Comparison of ENCODE assay signal across 14 cellular contexts in the genomic region with DNA sequence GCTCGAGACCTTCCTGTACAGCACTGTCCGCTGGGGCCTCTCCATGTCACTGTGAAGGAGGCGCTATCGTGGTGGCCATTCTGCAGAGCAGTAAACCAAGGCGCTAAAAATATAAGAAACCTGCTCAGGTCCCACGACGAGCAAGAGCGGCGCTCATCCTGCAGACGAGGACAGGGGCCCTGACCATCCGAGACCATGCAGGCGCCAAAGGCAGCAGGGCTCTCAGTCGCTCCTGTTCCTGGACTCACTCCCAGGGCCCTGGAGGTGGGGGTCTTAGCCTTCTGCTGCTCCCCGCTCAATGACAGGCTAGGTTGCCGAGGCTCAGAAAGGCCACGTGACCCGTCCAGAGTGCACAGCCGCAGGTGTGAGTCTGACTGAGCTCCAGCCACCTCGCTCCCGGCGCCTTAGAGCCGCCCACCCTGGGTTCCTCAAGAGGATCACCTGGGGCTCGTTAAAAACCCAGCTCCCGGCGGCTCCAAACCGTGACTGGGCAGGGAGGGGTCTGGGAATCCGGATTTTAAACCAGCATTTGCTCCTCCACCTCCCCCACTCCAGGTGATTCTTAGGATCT. TPM values are rescaled to one million over a fixed set of nuclear protein-coding genes. Genes with fewer than 3 reads are reported as not detected.
DNase-seq lines count a peak whose midpoint lies in the region; ATAC-seq, FAIRE-seq and TF ChIP-seq lines count a peak whose summit lies in the region.
"Had no signal": no experiment of that assay in that cellular context is flagged by ENCODE, and none has a peak within 500 bp of the region (broad histone marks: within the 10 kb centered on the region; RNA-seq: fewer than 3 reads in every experiment).

No MANE protein-coding gene starts in this region.

- H3K36me3 ChIP-seq in duodenal mucosa (ENCODE audit: control insufficient read depth in 1 of 2, insufficient read depth in 2 of 2, low read length in 2 of 2) (no peaks in the 10 kb centered on the region), mucosa of descending colon (ENCODE audit: low read depth) (no peaks in the 10 kb centered on the region)
- H3K36me3 ChIP-seq: BLaER1, MG63 had no signal

- H3K9ac ChIP-seq in duodenal mucosa (ENCODE audit: low read depth in 1 of 2, low read length in 2 of 2) = peak overlapping the region; percentile 70 to 80
- H3K9ac ChIP-seq: BLaER1 had no signal

- TF ChIP-seq EP300 in A549 (IDR thresholded peaks at IDR 0.05) = no peak

- H3K4me1 ChIP-seq in A549 (peaks cover 7% of the 10 kb centered on the region; the same call in 2 of the 3 replicates), duodenal mucosa (ENCODE audit: control insufficient read depth in 1 of 2, insufficient read depth in 2 of 2, low read length in 2 of 2) (peaks cover 17 to 20% of the 10 kb centered on the region in 2 donors), mucosa of descending colon (ENCODE audit: low read depth) (peaks cover 34% of the 10 kb centered on the region)

- no peak for TF ChIP-seq CTCF in A549 (IDR thresholded peaks at IDR 0.05)
- TF ChIP-seq CTCF in mucosa of descending colon (IDR thresholded peaks at IDR 0.05) = no peak

- intact Hi-C loops in mucosa of descending colon (cut with DNase I, micrococcal nuclease) = no loop called here

- POLR2A ChIA-PET in A549 (lab: Yijun Ruan, JAX) = no interaction called here

- ATAC-seq in A549 (peak in 1 of 2 experiments; percentile 17; a peak in 3 of 6 replicates), mucosa of descending colon (peak; percentile 61), HG02571 (IDR thresholded peaks at IDR 0.05; ENCODE audit: unreplicated experiment) (no peak)
- ATAC-seq: stimulated activated memory B cell treated with anti-CD40 and anti-IgM and Interleukin-4, amounts not matched to agents 10 μg/mL and 1 μg/mL and 100 μg/mL, for 72 hours had no signal

- no peak for TF ChIP-seq POLR2A in A549 (IDR thresholded peaks at IDR 0.05; ENCODE audit: low read length)

- H3K27me3 ChIP-seq in duodenal mucosa (ENCODE audit: control insufficient read depth in 1 of 2, insufficient read depth in 2 of 2, low read length in 2 of 2) = peaks cover 0 to 7% of the 10 kb centered on the region in 2 donors

- WGBS in A549 (ENCODE audit: missing lambda C conversion rate) = 61% methylated on average over 26 of the region's 27 CpGs

- H3K4me3 ChIP-seq in A549 (peak overlapping the region; percentile 46), duodenal mucosa (ENCODE audit: low read depth in 1 of 2, low read length in 2 of 2) (peak overlapping the region; percentile 64 to 89), mucosa of descending colon (peak overlapping the region; percentile 49)
- H3K4me3 ChIP-seq: BLaER1, MG63 had no signal

- peak overlapping the region; percentile 97 for H3K4me2 ChIP-seq in A549
- H3K4me2 ChIP-seq: BLaER1 had no signal

- H3K9me3 ChIP-seq in A549 = no peaks in the 10 kb centered on the region
- no peaks in the 10 kb centered on the region for H3K9me3 ChIP-seq in duodenal mucosa (ENCODE audit: control insufficient read depth in 1 of 2, low read length in 2 of 2)
- H3K9me3 ChIP-seq in mucosa of descending colon = no peaks in the 10 kb centered on the region
- H3K9me3 ChIP-seq: BLaER1, MG63 had no signal

- CTCF ChIA-PET in A549 (lab: Yijun Ruan, JAX) = interaction anchor here (0.7 to 2.0 kb wide), 2 partner anchors 63 to 117 kb away, joined by 4 read pairs; no protein-coding TSS in a partner anchor

- no peak for DNase-seq in A549 (ENCODE audit: low read depth in 1 of 2, low spot score in 1 of 2)
- peak; percentile 69 for DNase-seq in HT-29 (ENCODE audit: low spot score)
- peak; percentile 69 to 80 (median 76) for DNase-seq in mucosa of descending colon
- DNase-seq in amniotic stem cell (lab: John Stamatoyannopoulos, UW) = no peak
- no peak for DNase-seq in NCI-H2227 treated with DMSO at 0.1 percent for 48 hours (lab: John Stamatoyannopoulos, UW)
- no peak for DNase-seq in stimulated activated CD4-positive, alpha-beta T cell treated with anti-CD3 and anti-CD28 coated beads, Interleukin-4, amount 100 ng/mL, for 4 hours
- DNase-seq: cerebellar nuclear complex, MG63 had no signal

- no peak for FAIRE-seq in A549 (lab: Jason Lieb, UNC)

- TF ChIP-seq RAD21 in A549 (conservative IDR thresholded peaks at IDR 0.05 in 1 of 2, IDR thresholded peaks at IDR 0.05 in 1 of 2) = no peak

- H3K27ac ChIP-seq in A549 = peak overlapping the region in 1 of 2 experiments; percentile 15; a peak in 3 of 6 replicates
- H3K27ac ChIP-seq in duodenal mucosa (ENCODE audit: low read depth, low read length) = no peak overlapping the region
- H3K27ac ChIP-seq: BLaER1, RWPE1 had no signal

TF ChIP-seq in A549, 52 proteins besides CTCF, POLR2A, EP300 and RAD21:
- TF ChIP-seq NPAS2 (CRISPR knock-in tag; IDR thresholded peaks at IDR 0.05; ENCODE audit: borderline replicate concordance) (no peak), ESRRA (IDR thresholded peaks at IDR 0.05; ENCODE audit: borderline replicate concordance, low read length) (no peak), POLR2AphosphoS2 (conservative IDR thresholded peaks at IDR 0.05; ENCODE audit: low read length) (no peak), CEBPB (IDR thresholded peaks at IDR 0.05) (no peak), MYC (IDR thresholded peaks at IDR 0.05; ENCODE audit: borderline replicate concordance, low read length) (no peak), NR3C1 (IDR thresholded peaks at IDR 0.05) (no peak), MAZ (IDR thresholded peaks at IDR 0.05; ENCODE audit: borderline replicate concordance, low read depth, low read length) (no peak), ZC3H11A (IDR thresholded peaks at IDR 0.05) (no peak), HOXA7 (CRISPR knock-in tag; IDR thresholded peaks at IDR 0.05) (no peak), JUN (IDR thresholded peaks at IDR 0.05) (no peak), HDAC2 (IDR thresholded peaks at IDR 0.05) (no peak), BHLHE40 (IDR thresholded peaks at IDR 0.05; ENCODE audit: low read depth, low read length) (no peak)
- TF ChIP-seq, protein P1, sequence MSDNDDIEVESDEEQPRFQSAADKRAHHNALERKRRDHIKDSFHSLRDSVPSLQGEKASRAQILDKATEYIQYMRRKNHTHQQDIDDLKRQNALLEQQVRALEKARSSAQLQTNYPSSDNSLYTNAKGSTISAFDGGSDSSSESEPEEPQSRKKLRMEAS (IDR thresholded peaks at IDR 0.05) = no peak
- TF ChIP-seq, protein P2, sequence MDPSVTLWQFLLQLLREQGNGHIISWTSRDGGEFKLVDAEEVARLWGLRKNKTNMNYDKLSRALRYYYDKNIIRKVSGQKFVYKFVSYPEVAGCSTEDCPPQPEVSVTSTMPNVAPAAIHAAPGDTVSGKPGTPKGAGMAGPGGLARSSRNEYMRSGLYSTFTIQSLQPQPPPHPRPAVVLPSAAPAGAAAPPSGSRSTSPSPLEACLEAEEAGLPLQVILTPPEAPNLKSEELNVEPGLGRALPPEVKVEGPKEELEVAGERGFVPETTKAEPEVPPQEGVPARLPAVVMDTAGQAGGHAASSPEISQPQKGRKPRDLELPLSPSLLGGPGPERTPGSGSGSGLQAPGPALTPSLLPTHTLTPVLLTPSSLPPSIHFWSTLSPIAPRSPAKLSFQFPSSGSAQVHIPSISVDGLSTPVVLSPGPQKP (IDR thresholded peaks at IDR 0.05; ENCODE audit: low read depth, low read length) = no peak

RNA-seq across cellular contexts. Expression of a gene that starts 0.5 kb away (rescaled TPM):
- polyA plus RNA-seq in A549 (2011; rRNA removed) (0.17 and 0.28 TPM in 2 replicates), A549 (2017; fragmentation: RNase III; extraction: RNeasy Plus Mini Kit Qiagen cat#74134 plus additional on column Dnase treatment) (0.14 to 0.37 TPM (median 0.29 TPM) in 3 replicates)
- 0.03 and 0.04 TPM in 2 replicates for polyA plus RNA-seq in A549 (2012; cell fraction: cytosol; rRNA removed)
- polyA plus RNA-seq in A549 (2012; cell fraction: nucleus; rRNA removed) = 0.29 and 0.36 TPM in 2 replicates
- polyA minus RNA-seq in A549 (2011; rRNA and poly(A)+ RNA removed) = 0.39 TPM in 1 of 2 replicates, not detected in the other
- total RNA-seq in HT-29 (2014; rRNA removed; shearing (Covaris generic)) = 67.9 and 72.4 TPM in 2 replicates
- 100 to 1,000 TPM in 2 of 3 donors, 10 to 100 TPM in 1; 98.8 to 322 (median 159) TPM for total RNA-seq in mucosa of descending colon
- total RNA-seq: activated T-helper 1 cell treated with anti-CD3 and anti-CD28 coated beads, Interleukin-12 subunit alpha, Interleukin-12 subunit beta, Interleukin-2, Interleukin-4 antibody, amounts not matched to agents 30 ng/mL and 10 ng/mL and 1 ng/mL, durations not matched to agents 14 hours and 24 hours and 36 hours had no signal

Comparison
In these comparisons a context has a peak if more than half of its experiments do, and no peak if none do; other contexts are left out.
1. DNase-seq: peak in HT-29 (single experiment) and mucosa of descending colon (3 of 3); none in A549 (0 of 2), amniotic stem cell (single experiment), NCI-H2227 treated with DMSO at 0.1 percent for 48 hours (single experiment) and stimulated activated CD4-positive, alpha-beta T cell treated with anti-CD3 and anti-CD28 coated beads, Interleukin-4, amount 100 ng/mL, for 4 hours (0 of 2).
2. Peak in every context shown above with its lines, with median percentiles within 50 percentile points of each other: H3K4me3 ChIP-seq.